In the genomic region with DNA sequence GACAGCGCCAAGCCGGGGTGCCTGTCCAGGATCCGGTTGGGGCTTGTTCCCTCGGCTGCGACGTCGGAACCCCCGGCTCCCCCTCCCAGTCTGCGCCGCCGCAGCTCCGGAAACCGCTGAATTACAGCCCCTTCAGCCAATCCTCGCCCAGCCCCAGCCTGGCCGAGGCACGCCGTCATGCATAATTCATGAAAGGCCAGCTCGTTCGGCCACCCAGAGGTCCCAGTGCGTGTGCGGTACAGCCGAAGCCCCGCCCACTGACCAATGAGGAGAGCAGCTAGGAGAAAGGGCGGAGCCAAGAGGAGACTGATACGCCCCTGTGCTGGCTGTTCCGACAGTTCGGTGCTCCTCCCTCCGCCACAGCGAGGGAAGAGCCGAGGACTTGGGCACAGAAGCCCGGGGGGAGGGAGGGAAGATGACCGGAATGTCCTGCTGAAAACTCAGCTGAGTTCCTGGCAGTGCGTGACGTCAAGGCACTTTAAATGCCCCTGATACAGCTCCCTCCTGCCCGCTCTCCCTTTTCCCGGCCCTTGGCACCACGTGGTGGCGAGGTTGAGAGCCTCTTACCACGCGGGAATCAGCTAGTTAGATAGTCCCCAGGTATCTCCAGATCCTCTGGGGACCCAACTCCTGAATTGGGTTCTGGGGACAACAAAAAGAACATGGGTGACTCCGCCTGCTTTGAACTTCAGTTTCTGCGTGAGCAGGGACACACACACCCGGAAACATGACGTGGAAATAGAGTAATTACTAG, we compare ENCODE assay signal across 8 cellular contexts. TPM values are rescaled to one million over a fixed set of nuclear protein-coding genes. Genes with fewer than 3 reads are reported as not detected.
A peak's percentile ranks its signal among the peaks of the same experiment; 100 is the strongest.
DNase-seq lines count a peak whose midpoint lies in the region; ATAC-seq, FAIRE-seq and TF ChIP-seq lines count a peak whose summit lies in the region.

A gene (minus strand): TSS at position 62 of the 754 bp plus-strand sequence. CDS start 39,926 bp downstream, outside the sequence.

- peak within 1 kb of the TSS; percentile 94 to 96 for H3K27ac ChIP-seq in small intestine (ENCODE audit: low read depth in 1 of 2, low read length in 1 of 2)

- H3K27ac Mint-ChIP-seq in WTC11, result peak within 1 kb of the TSS; percentile 98

- CTCF ChIA-PET in AG04449 (lab: Yijun Ruan, JAX), result interaction anchor here (0.8 to 3.0 kb wide), 10 partner anchors 9 to 268 kb away, joined by 3 to 14 read pairs (median 4); no protein-coding TSS in a partner anchor
- CTCF ChIA-PET in WTC11 (lab: Charles Lee), result interaction anchor here (0.6 to 2.9 kb wide), 24 partner anchors 9 to 609 kb away, joined by 3 to 41 read pairs (median 5); a partner anchor contains a TSS

- peak; percentile 98 for DNase-seq in AG04449 (ENCODE audit: low read depth, low spot score)
- DNase-seq in NCI-H2227 treated with DMSO at 0.1 percent for 48 hours (lab: John Stamatoyannopoulos, UW), result peak; percentile 100
- DNase-seq in WTC11 (ENCODE audit: low spot score), result peak; percentile 100
- DNase-seq in cardiac fibroblast (ENCODE audit: low read depth in 2 of 2), result peak; percentile 100
- DNase-seq in iPS-NIHi11 (ENCODE audit: low spot score), result peak; percentile 99
- peak; percentile 100 for DNase-seq in small intestine

- H3K4me1 Mint-ChIP-seq in WTC11, result peaks cover 41% of the 10 kb centered on the region

- H3K4me3 Mint-ChIP-seq in WTC11, result peak within 1 kb of the TSS; percentile 94

- H3K9me3 ChIP-seq in small intestine (ENCODE audit: control insufficient read depth, low read depth), result no peaks in the 10 kb centered on the region

- no peak for FAIRE-seq in small intestine (lab: Jason Lieb, UNC)

- peaks cover 0 to 17% of the 10 kb centered on the region in 2 donors for H3K4me1 ChIP-seq in small intestine (ENCODE audit: control insufficient read depth in 2 of 2, insufficient read depth in 1 of 2, low read depth in 1 of 2, low read length in 1 of 2)

- TF ChIP-seq CTCF in AG04449 (IDR thresholded peaks at IDR 0.05; ENCODE audit: insufficient read depth, low read length, missing control alignments) (no peak), WTC11 (IDR thresholded peaks at IDR 0.05) (no peak), cardiac fibroblast (IDR thresholded peaks at IDR 0.05; ENCODE audit: low read depth, low read length) (no peak)

- 0% methylated on average over 37 to 44 of the region's 44 CpGs for WGBS in small intestine, 3 donors

- no peaks in the 10 kb centered on the region for H3K27me3 Mint-ChIP-seq in WTC11 (ENCODE audit: low read depth)

- POLR2A ChIA-PET in AG04449 (lab: Yijun Ruan, JAX), result interaction anchor here (0.6 to 1.6 kb wide), 13 partner anchors 11 to 132 kb away, joined by 3 to 10 read pairs (median 4); a partner anchor contains a TSS
- POLR2A ChIA-PET in WTC11 (lab: Charles Lee), result interaction anchor here (0.5 to 2.5 kb wide), 11 partner anchors 9 to 111 kb away, joined by 3 to 23 read pairs (median 4); a partner anchor contains a TSS

- H3K36me3 ChIP-seq in small intestine (ENCODE audit: control insufficient read depth in 2 of 2, insufficient read depth in 2 of 2, low read length in 2 of 2), result no peaks in the 10 kb centered on the region

- H3K36me3 Mint-ChIP-seq in WTC11, result peaks cover 8% of the 10 kb centered on the region

- H3K27me3 ChIP-seq in small intestine (ENCODE audit: control insufficient read depth in 2 of 2, insufficient read depth in 2 of 2, low read length in 2 of 2), result no peaks in the 10 kb centered on the region

- ATAC-seq in GM18907 (IDR thresholded peaks at IDR 0.05; ENCODE audit: unreplicated experiment) (peak; percentile 91), HG03159 (IDR thresholded peaks at IDR 0.05; ENCODE audit: unreplicated experiment) (peak; percentile 86), WTC11 (peak; percentile 97)

- no peaks in the 10 kb centered on the region for H3K9me3 Mint-ChIP-seq in WTC11

- peak within 1 kb of the TSS; percentile 96 for H3K4me3 ChIP-seq in AG04449 (ENCODE audit: low read depth, low read length)
- peak within 1 kb of the TSS; percentile 96 to 99 for H3K4me3 ChIP-seq in cardiac fibroblast (replicated peaks in 1 of 2; ENCODE audit: low read depth in 2 of 2, low read length in 2 of 2)
- H3K4me3 ChIP-seq in small intestine (ENCODE audit: low read depth in 1 of 2, low read length in 2 of 2), result peak within 1 kb of the TSS; percentile 82 to 100

TF ChIP-seq in WTC11, 78 proteins besides CTCF, POLR2A, EP300 and RAD21 (continues in another document):
- TF ChIP-seq, protein P1, sequence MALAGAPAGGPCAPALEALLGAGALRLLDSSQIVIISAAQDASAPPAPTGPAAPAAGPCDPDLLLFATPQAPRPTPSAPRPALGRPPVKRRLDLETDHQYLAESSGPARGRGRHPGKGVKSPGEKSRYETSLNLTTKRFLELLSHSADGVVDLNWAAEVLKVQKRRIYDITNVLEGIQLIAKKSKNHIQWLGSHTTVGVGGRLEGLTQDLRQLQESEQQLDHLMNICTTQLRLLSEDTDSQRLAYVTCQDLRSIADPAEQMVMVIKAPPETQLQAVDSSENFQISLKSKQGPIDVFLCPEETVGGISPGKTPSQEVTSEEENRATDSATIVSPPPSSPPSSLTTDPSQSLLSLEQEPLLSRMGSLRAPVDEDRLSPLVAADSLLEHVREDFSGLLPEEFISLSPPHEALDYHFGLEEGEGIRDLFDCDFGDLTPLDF (CRISPR knock-in tag; IDR thresholded peaks at IDR 0.05), result 0 out of 2 replicates have a peak, but pooled peaks have one; percentile 34
- TF ChIP-seq GRHL2 (CRISPR knock-in tag; IDR thresholded peaks at IDR 0.05; ENCODE audit: insufficient replicate concordance, severe bottlenecking) (no peak), ZNF138 (CRISPR knock-in tag; conservative IDR thresholded peaks at IDR 0.05) (no peak), IRF2 (CRISPR knock-in tag; IDR thresholded peaks at IDR 0.05; ENCODE audit: borderline replicate concordance, low read depth) (no peak), TEAD4 (CRISPR knock-in tag; IDR thresholded peaks at IDR 0.05) (no peak), SP1 (CRISPR knock-in tag; conservative IDR thresholded peaks at IDR 0.05) (peak; percentile 99), TEAD1 (CRISPR knock-in tag; IDR thresholded peaks at IDR 0.05) (peak; percentile 70; the same call in 1 of the 2 replicates), RELA (CRISPR knock-in tag; IDR thresholded peaks at IDR 0.05; ENCODE audit: borderline replicate concordance) (no peak), NR1H2 (CRISPR knock-in tag; IDR thresholded peaks at IDR 0.05) (no peak), TP53 (CRISPR knock-in tag; IDR thresholded peaks at IDR 0.05) (no peak)
- TF ChIP-seq, protein P2, sequence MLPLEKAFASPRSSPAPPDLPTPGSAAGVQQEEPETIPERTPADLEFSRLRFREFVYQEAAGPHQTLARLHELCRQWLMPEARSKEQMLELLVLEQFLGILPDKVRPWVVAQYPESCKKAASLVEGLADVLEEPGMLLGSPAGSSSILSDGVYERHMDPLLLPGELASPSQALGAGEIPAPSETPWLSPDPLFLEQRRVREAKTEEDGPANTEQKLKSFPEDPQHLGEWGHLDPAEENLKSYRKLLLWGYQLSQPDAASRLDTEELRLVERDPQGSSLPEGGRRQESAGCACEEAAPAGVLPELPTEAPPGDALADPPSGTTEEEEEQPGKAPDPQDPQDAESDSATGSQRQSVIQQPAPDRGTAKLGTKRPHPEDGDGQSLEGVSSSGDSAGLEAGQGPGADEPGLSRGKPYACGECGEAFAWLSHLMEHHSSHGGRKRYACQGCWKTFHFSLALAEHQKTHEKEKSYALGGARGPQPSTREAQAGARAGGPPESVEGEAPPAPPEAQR (CRISPR knock-in tag; IDR thresholded peaks at IDR 0.05), result no peak
- TF ChIP-seq, protein P3, sequence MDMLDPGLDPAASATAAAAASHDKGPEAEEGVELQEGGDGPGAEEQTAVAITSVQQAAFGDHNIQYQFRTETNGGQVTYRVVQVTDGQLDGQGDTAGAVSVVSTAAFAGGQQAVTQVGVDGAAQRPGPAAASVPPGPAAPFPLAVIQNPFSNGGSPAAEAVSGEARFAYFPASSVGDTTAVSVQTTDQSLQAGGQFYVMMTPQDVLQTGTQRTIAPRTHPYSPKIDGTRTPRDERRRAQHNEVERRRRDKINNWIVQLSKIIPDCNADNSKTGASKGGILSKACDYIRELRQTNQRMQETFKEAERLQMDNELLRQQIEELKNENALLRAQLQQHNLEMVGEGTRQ (CRISPR knock-in tag; IDR thresholded peaks at IDR 0.05), result peak; percentile 73
- TF ChIP-seq, protein P4, sequence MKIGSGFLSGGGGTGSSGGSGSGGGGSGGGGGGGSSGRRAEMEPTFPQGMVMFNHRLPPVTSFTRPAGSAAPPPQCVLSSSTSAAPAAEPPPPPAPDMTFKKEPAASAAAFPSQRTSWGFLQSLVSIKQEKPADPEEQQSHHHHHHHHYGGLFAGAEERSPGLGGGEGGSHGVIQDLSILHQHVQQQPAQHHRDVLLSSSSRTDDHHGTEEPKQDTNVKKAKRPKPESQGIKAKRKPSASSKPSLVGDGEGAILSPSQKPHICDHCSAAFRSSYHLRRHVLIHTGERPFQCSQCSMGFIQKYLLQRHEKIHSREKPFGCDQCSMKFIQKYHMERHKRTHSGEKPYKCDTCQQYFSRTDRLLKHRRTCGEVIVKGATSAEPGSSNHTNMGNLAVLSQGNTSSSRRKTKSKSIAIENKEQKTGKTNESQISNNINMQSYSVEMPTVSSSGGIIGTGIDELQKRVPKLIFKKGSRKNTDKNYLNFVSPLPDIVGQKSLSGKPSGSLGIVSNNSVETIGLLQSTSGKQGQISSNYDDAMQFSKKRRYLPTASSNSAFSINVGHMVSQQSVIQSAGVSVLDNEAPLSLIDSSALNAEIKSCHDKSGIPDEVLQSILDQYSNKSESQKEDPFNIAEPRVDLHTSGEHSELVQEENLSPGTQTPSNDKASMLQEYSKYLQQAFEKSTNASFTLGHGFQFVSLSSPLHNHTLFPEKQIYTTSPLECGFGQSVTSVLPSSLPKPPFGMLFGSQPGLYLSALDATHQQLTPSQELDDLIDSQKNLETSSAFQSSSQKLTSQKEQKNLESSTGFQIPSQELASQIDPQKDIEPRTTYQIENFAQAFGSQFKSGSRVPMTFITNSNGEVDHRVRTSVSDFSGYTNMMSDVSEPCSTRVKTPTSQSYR (CRISPR knock-in tag; IDR thresholded peaks at IDR 0.05), result 0 out of 2 replicates have a peak, but pooled peaks have one; percentile 36
- TF ChIP-seq, protein P5, sequence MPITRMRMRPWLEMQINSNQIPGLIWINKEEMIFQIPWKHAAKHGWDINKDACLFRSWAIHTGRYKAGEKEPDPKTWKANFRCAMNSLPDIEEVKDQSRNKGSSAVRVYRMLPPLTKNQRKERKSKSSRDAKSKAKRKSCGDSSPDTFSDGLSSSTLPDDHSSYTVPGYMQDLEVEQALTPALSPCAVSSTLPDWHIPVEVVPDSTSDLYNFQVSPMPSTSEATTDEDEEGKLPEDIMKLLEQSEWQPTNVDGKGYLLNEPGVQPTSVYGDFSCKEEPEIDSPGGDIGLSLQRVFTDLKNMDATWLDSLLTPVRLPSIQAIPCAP (CRISPR knock-in tag; IDR thresholded peaks at IDR 0.05), result no peak

RNA-seq across cellular contexts. Expression of the gene that starts here (rescaled TPM):
- 74.4 to 98.0 TPM (median 74.9 TPM) in 3 replicates for total RNA-seq in WTC11 (2021)
- polyA plus RNA-seq in small intestine, result 10 to 100 TPM; 49.0 to 76.5 (median 55.7) TPM

Comparison
In these comparisons a context has a peak if more than half of its experiments do, and no peak if none do; other contexts are left out.
1. Peak in every context shown above with its lines: DNase-seq, ATAC-seq, H3K4me3 ChIP-seq and H3K27ac ChIP-seq.